Comparison of ENCODE assay signal across 27 cellular contexts in genomic region chr9:117691367-117691766, GRCh38. TPM values are rescaled to one million over a fixed set of nuclear protein-coding genes. Genes with fewer than 3 reads are reported as not detected.
"Had no signal": no experiment of that assay in that cellular context is flagged by ENCODE, and none has a peak within 500 bp of the region (broad histone marks: within the 10 kb centered on the region; RNA-seq: fewer than 3 reads in every experiment).

No MANE protein-coding gene starts in this region.

- H3K27ac Mint-ChIP-seq: activated CD8-positive, alpha-beta memory T cell treated with anti-CD3 and anti-CD28 coated beads, Interleukin-2, amount 10 ng/mL, durations not matched to agents 7 days and 5 days; activated naive CD4-positive, alpha-beta T cell treated with anti-CD3 and anti-CD28 coated beads, Interleukin-2, amount 50 U/mL, for 72 hours; activated naive CD8-positive, alpha-beta T cell treated with anti-CD3 and anti-CD28 coated beads, Interleukin-2, amount 50 U/mL, for 24 hours; T-helper 1 cell treated with Interleukin-12 subunit alpha and Interleukin-12 subunit beta and Interleukin-4 antibody, amounts not matched to agents 30 μg/mL and 1 μg/mL, for 36 hours; WTC11 had no signal

- ATAC-seq: activated CD8-positive, alpha-beta memory T cell treated with anti-CD3 and anti-CD28 coated beads, Interleukin-2, amount 10 ng/mL, durations not matched to agents 7 days and 5 days; activated naive CD4-positive, alpha-beta T cell treated with anti-CD3 and anti-CD28 coated beads, Interleukin-2, amount 50 U/mL, for 72 hours; activated naive CD8-positive, alpha-beta T cell treated with anti-CD3 and anti-CD28 coated beads, Interleukin-2, amount 50 U/mL, for 24 hours; activated T-cell treated with anti-CD3 and anti-CD28 coated beads, Interleukin-2, amount 50 U/mL, for 4 hours; Panc1; Right ventricle myocardium inferior; WTC11 had no signal

- H3K36me3 Mint-ChIP-seq: activated CD8-positive, alpha-beta memory T cell treated with anti-CD3 and anti-CD28 coated beads, Interleukin-2, amount 10 ng/mL, durations not matched to agents 7 days and 5 days; activated naive CD4-positive, alpha-beta T cell treated with anti-CD3 and anti-CD28 coated beads, Interleukin-2, amount 50 U/mL, for 72 hours had no signal

- H3K4me1 Mint-ChIP-seq: activated CD8-positive, alpha-beta memory T cell treated with anti-CD3 and anti-CD28 coated beads, Interleukin-2, amount 10 ng/mL, durations not matched to agents 7 days and 5 days; activated naive CD8-positive, alpha-beta T cell treated with anti-CD3 and anti-CD28 coated beads, Interleukin-2, amount 50 U/mL, for 24 hours had no signal

- H3K9me3 Mint-ChIP-seq: T-helper 1 cell treated with Interleukin-12 subunit alpha and Interleukin-12 subunit beta and Interleukin-4 antibody, amounts not matched to agents 30 μg/mL and 1 μg/mL, for 36 hours had no signal

- H3K27me3 Mint-ChIP-seq: activated CD8-positive, alpha-beta memory T cell treated with anti-CD3 and anti-CD28 coated beads, Interleukin-2, amount 10 ng/mL, durations not matched to agents 7 days and 5 days had no signal

- DNase-seq: activated CD4-positive, alpha-beta T cell treated with anti-CD3 and anti-CD28 coated beads for 48 hours; activated CD4-positive, alpha-beta T cell treated with anti-CD3 and anti-CD28 coated beads, Interleukin-2, amount 50 U/mL, for 4 hours; activated CD4-positive, CD25-positive, alpha-beta regulatory T cell treated with anti-CD3 and anti-CD28 coated beads, Interleukin-2, amount 50 U/mL, for 72 hours; activated CD8-positive, alpha-beta memory T cell treated with anti-CD3 and anti-CD28 coated beads, Interleukin-2, amount 10 ng/mL, durations not matched to agents 7 days and 5 days; activated effector memory CD4-positive, alpha-beta T cell treated with anti-CD3 and anti-CD28 coated beads, Interleukin-2, amount 50 U/mL, for 16 hours; activated naive CD4-positive, alpha-beta T cell treated with Interleukin-2 at 50 U/mL for 16 hours; activated naive CD8-positive, alpha-beta T cell treated with anti-CD3 and anti-CD28 coated beads, Interleukin-2, amount 50 U/mL, for 24 hours; activated T-cell treated with anti-CD3 and anti-CD28 coated beads, Interleukin-2, amount 50 U/mL, for 4 hours; amniotic stem cell; brain microvascular endothelial cell; KG1; MG63; NCI-H1105 treated with DMSO at 0.1 percent for 48 hours; NCI-H1436 treated with DMSO at 0.1 percent for 48 hours; NCI-H187; NCI-H2081; NCI-H510A treated with DMSO at 0.1 percent for 48 hours; NCI-H69; NK-92 treated with Interleukin-12 subunit alpha and Interleukin-12 subunit beta, amount 100 ng/mL, for 24 hours; OCI-M1; RPMI8226; SW 1271 had no signal

- H3K4me3 Mint-ChIP-seq: activated CD8-positive, alpha-beta memory T cell treated with anti-CD3 and anti-CD28 coated beads, Interleukin-2, amount 10 ng/mL, durations not matched to agents 7 days and 5 days; activated naive CD8-positive, alpha-beta T cell treated with anti-CD3 and anti-CD28 coated beads, Interleukin-2, amount 50 U/mL, for 24 hours; activated T-cell treated with anti-CD3 and anti-CD28 coated beads, Interleukin-2, amount 50 U/mL, for 4 hours; T-helper 1 cell treated with Interleukin-12 subunit alpha and Interleukin-12 subunit beta and Interleukin-4 antibody, amounts not matched to agents 30 μg/mL and 1 μg/mL, for 36 hours; WTC11 had no signal

RNA-seq across cellular contexts. Expression of gene TLR4, which starts 12.8 kb away (rescaled TPM):
- total RNA-seq: activated CD8-positive, alpha-beta memory T cell treated with anti-CD3 and anti-CD28 coated beads, Interleukin-2, amount 10 ng/mL, durations not matched to agents 7 days and 5 days; activated naive CD4-positive, alpha-beta T cell treated with anti-CD3 and anti-CD28 coated beads, Interleukin-2, amount 50 U/mL, for 72 hours had no signal
